28 cellular contexts compared by ENCODE assay signal in the genomic region with DNA sequence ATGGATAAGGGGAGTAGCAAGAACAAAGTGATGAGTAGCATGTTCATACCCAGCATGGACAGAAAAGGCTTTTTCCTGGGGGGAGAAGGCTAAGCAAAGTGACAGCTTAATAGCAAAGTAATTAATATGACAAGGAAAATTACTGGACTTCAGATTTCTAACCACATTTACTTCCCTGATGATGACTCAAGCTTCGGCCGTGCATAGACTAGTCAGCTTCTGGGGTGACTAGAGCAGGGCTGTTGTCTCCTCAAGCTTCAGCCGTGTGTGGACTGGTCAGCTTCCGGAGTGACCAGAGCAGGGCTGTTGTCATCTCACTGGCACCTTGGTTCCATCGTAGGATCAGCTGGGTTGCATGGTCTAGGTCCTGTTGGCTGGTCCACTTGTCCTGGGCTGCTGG.
"Had no signal": no experiment of that assay in that cellular context is flagged by ENCODE, and none has a peak within 500 bp of the region (broad histone marks: within the 10 kb centered on the region; RNA-seq: fewer than 3 reads in every experiment).

No MANE protein-coding gene starts in this region.

- H3K9me3 ChIP-seq: gastrocnemius medialis had no signal

- H3K36me3 Mint-ChIP-seq: stimulated activated effector memory CD8-positive, alpha-beta T cell treated with anti-CD3 and anti-CD28 coated beads, Interleukin-12 subunit alpha, Interleukin-12 subunit beta, amount 100 ng/mL, for 72 hours had no signal

- ATAC-seq: effector memory CD8-positive, alpha-beta T cell; gastrocnemius medialis; left colon; naive thymus-derived CD4-positive, alpha-beta T cell; right lobe of liver; stimulated activated effector memory CD8-positive, alpha-beta T cell treated with anti-CD3 and anti-CD28 coated beads, Interleukin-12 subunit alpha, Interleukin-12 subunit beta, amount 100 ng/mL, for 72 hours had no signal

- H3K4me3 Mint-ChIP-seq: activated naive CD8-positive, alpha-beta T cell; brain; effector memory CD8-positive, alpha-beta T cell; memory B cell; naive thymus-derived CD4-positive, alpha-beta T cell; stimulated activated effector memory CD8-positive, alpha-beta T cell treated with anti-CD3 and anti-CD28 coated beads, Interleukin-12 subunit alpha, Interleukin-12 subunit beta, amount 100 ng/mL, for 72 hours; stimulated activated naive CD8-positive, alpha-beta T cell treated with anti-CD3 and anti-CD28 coated beads, Interleukin-15, Interleukin-2, amounts not matched to agents 100 ng/mL and 50 ng/mL, for 24 hours had no signal

- H3K4me1 Mint-ChIP-seq: brain; memory B cell; naive thymus-derived CD4-positive, alpha-beta T cell; stimulated activated effector memory CD8-positive, alpha-beta T cell treated with anti-CD3 and anti-CD28 coated beads, Interleukin-12 subunit alpha, Interleukin-12 subunit beta, amount 100 ng/mL, for 72 hours had no signal

- H3K27ac Mint-ChIP-seq: activated naive CD8-positive, alpha-beta T cell; brain; effector memory CD8-positive, alpha-beta T cell; memory B cell; naive thymus-derived CD4-positive, alpha-beta T cell; progenitor cell of endocrine pancreas; stimulated activated effector memory CD8-positive, alpha-beta T cell treated with anti-CD3 and anti-CD28 coated beads, Interleukin-12 subunit alpha, Interleukin-12 subunit beta, amount 100 ng/mL, for 72 hours; stimulated activated naive CD8-positive, alpha-beta T cell treated with anti-CD3 and anti-CD28 coated beads, Interleukin-15, Interleukin-2, amounts not matched to agents 100 ng/mL and 50 ng/mL, for 24 hours had no signal

- DNase-seq: activated CD4-positive, alpha-beta T cell treated with anti-CD3 and anti-CD28 coated beads for 48 hours; activated CD4-positive, alpha-beta T cell treated with anti-CD3 and anti-CD28 coated beads, Interleukin-2, amount 50 U/mL, for 48 hours; activated CD4-positive, CD25-positive, alpha-beta regulatory T cell; activated CD8-positive, alpha-beta memory T cell treated with anti-CD3 and anti-CD28 coated beads for 24 hours; activated effector memory CD4-positive, alpha-beta T cell treated with Interleukin-2 at 50 U/mL for 16 hours; activated naive CD4-positive, alpha-beta T cell treated with Interleukin-2 at 50 U/mL for 16 hours; aorta; caudate nucleus; cortex of kidney; effector memory CD8-positive, alpha-beta T cell; esophagus squamous epithelium; gastrocnemius medialis; glutamatergic neuron; left colon; midbrain; naive thymus-derived CD4-positive, alpha-beta T cell; ovary; right lobe of liver; stimulated activated CD4-positive, alpha-beta T cell treated with anti-CD3 and anti-CD28 coated beads, Interleukin-12 subunit alpha, Interleukin-12 subunit beta, amount 100 ng/mL, for 4 hours; stimulated activated CD4-positive, alpha-beta T cell treated with anti-CD3 and anti-CD28 coated beads, Interleukin-4, amount 100 ng/mL, for 24 hours; T-helper 2 cell; trophoblast cell had no signal

- H3K27me3 Mint-ChIP-seq: activated naive CD8-positive, alpha-beta T cell; brain; effector memory CD8-positive, alpha-beta T cell; memory B cell; naive thymus-derived CD4-positive, alpha-beta T cell; progenitor cell of endocrine pancreas; stimulated activated naive CD8-positive, alpha-beta T cell treated with anti-CD3 and anti-CD28 coated beads, Interleukin-15, Interleukin-2, amounts not matched to agents 100 ng/mL and 50 ng/mL, for 24 hours had no signal
